In genomic region chrX:48695524-48695875, GRCh38 we compare ENCODE assay signal across 8 cellular contexts. TPM values are rescaled to one million over a fixed set of nuclear protein-coding genes. Genes with fewer than 3 reads are reported as not detected.
DNase-seq lines count a peak whose midpoint lies in the region; ATAC-seq and TF ChIP-seq lines count a peak whose summit lies in the region.

No MANE protein-coding gene starts in this region.

- H3K4me1 ChIP-seq in iPS-20b (ENCODE audit: insufficient read depth, low read length) (peaks cover 13% of the 10 kb centered on the region), subcutaneous abdominal adipose tissue (ENCODE audit: control insufficient read depth in 5 of 5, insufficient read depth in 5 of 5, low read length in 5 of 5) (peaks cover 3 to 20% (median 16%) of the 10 kb centered on the region in 5 donors)

- H3K9ac ChIP-seq in iPS-20b (ENCODE audit: low read depth, low read length) (no peak overlapping the region; the same call in 1 of the 2 replicates), subcutaneous abdominal adipose tissue (ENCODE audit: low read length in 5 of 5) (peak overlapping the region; percentile 53 to 84 (median 73))

- H3K36me3 ChIP-seq in iPS-20b (ENCODE audit: insufficient read depth, low read depth, low read length) (peaks cover 16% of the 10 kb centered on the region), subcutaneous abdominal adipose tissue (ENCODE audit: control insufficient read depth in 5 of 5, insufficient read depth in 5 of 5, low read length in 5 of 5) (peaks cover 0 to 15% (median 11%) of the 10 kb centered on the region in 5 donors)

- DNase-seq in T-helper 2 cell treated with Interferon-gamma antibody and Interleukin-4, amounts not matched to agents 5 μg/mL and 100 μg/mL, for 36 hours (ENCODE audit: low spot score), result no peak
- no peak for DNase-seq in T-helper 2 cell
- no peak for DNase-seq in WTC11 (ENCODE audit: low spot score)
- no peak for DNase-seq in NCI-H446 treated with DMSO at 0.1 percent for 48 hours (lab: John Stamatoyannopoulos, UW)
- DNase-seq in RPMI8226, result no peak

- H3K4me3 Mint-ChIP-seq in T-helper 2 cell treated with Interferon-gamma antibody and Interleukin-4, amounts not matched to agents 5 μg/mL and 100 μg/mL, for 36 hours, result peak overlapping the region; percentile 90
- peak overlapping the region; percentile 84 for H3K4me3 Mint-ChIP-seq in WTC11

- POLR2A ChIA-PET in WTC11 (lab: Charles Lee), result no interaction called here

- peaks cover 27% of the 10 kb centered on the region for H3K36me3 Mint-ChIP-seq in T-helper 2 cell treated with Interferon-gamma antibody and Interleukin-4, amounts not matched to agents 5 μg/mL and 100 μg/mL, for 36 hours (ENCODE audit: low read depth)
- H3K36me3 Mint-ChIP-seq in WTC11, result peaks cover 10% of the 10 kb centered on the region

- H3K4me1 Mint-ChIP-seq in T-helper 2 cell treated with Interferon-gamma antibody and Interleukin-4, amounts not matched to agents 5 μg/mL and 100 μg/mL, for 36 hours (ENCODE audit: low read depth), result peaks cover 20% of the 10 kb centered on the region
- H3K4me1 Mint-ChIP-seq in WTC11, result peaks cover 40% of the 10 kb centered on the region

- no peak for TF ChIP-seq CTCF in WTC11 (IDR thresholded peaks at IDR 0.05)

- CTCF ChIA-PET in WTC11 (lab: Charles Lee), result interaction anchor here (1.1 to 1.8 kb wide), 2 partner anchors 12 to 48 kb away, joined by 3 to 6 read pairs; partner anchors contain the start of gene WAS

- peak overlapping the region; percentile 87 for H3K4me3 ChIP-seq in iPS-20b (ENCODE audit: low read length)
- peak overlapping the region; percentile 57 to 78 (median 66) for H3K4me3 ChIP-seq in subcutaneous abdominal adipose tissue (ENCODE audit: low read depth in 1 of 5, low read length in 5 of 5)

- H3K27me3 ChIP-seq in iPS-20b (ENCODE audit: insufficient read depth, low read length) (peaks cover 7% of the 10 kb centered on the region; the same call in 1 of the 2 replicates), subcutaneous abdominal adipose tissue (ENCODE audit: control insufficient read depth in 5 of 5, insufficient read depth in 4 of 5, low read length in 5 of 5) (peaks cover 0 to 14% (median 8%) of the 10 kb centered on the region in 5 donors)

- H3K9me3 ChIP-seq in iPS-20b (ENCODE audit: insufficient read depth, low read depth, low read length), result no peaks in the 10 kb centered on the region
- no peaks in the 10 kb centered on the region for H3K9me3 ChIP-seq in subcutaneous abdominal adipose tissue (ENCODE audit: control insufficient read depth in 5 of 5, low read length in 5 of 5)

- ATAC-seq in WTC11 (no peak), HG03025 (IDR thresholded peaks at IDR 0.05; ENCODE audit: low FRiP score, unreplicated experiment) (no peak)

- H3K27me3 Mint-ChIP-seq in T-helper 2 cell treated with Interferon-gamma antibody and Interleukin-4, amounts not matched to agents 5 μg/mL and 100 μg/mL, for 36 hours (ENCODE audit: low read depth), result no peaks in the 10 kb centered on the region
- H3K27me3 Mint-ChIP-seq in WTC11 (ENCODE audit: low read depth), result no peaks in the 10 kb centered on the region; the same call in 1 of the 2 replicates

- H3K27ac ChIP-seq in iPS-20b (ENCODE audit: low read length) (no peak overlapping the region), subcutaneous abdominal adipose tissue (ENCODE audit: low read depth, low read length) (no peak overlapping the region)

- H3K27ac Mint-ChIP-seq in T-helper 2 cell treated with Interferon-gamma antibody and Interleukin-4, amounts not matched to agents 5 μg/mL and 100 μg/mL, for 36 hours, result peak overlapping the region; percentile 96
- H3K27ac Mint-ChIP-seq in WTC11, result peak overlapping the region; percentile 92

- H3K9me3 Mint-ChIP-seq in T-helper 2 cell treated with Interferon-gamma antibody and Interleukin-4, amounts not matched to agents 5 μg/mL and 100 μg/mL, for 36 hours, result no peaks in the 10 kb centered on the region
- no peaks in the 10 kb centered on the region for H3K9me3 Mint-ChIP-seq in WTC11

TF ChIP-seq in WTC11, 78 proteins besides CTCF, POLR2A, EP300 and RAD21:
- TF ChIP-seq NFE2L1 (CRISPR knock-in tag; IDR thresholded peaks at IDR 0.05) (no peak), ZNF423 (CRISPR knock-in tag; IDR thresholded peaks at IDR 0.05) (no peak), ZNF138 (CRISPR knock-in tag; conservative IDR thresholded peaks at IDR 0.05) (no peak), MLX (CRISPR knock-in tag; IDR thresholded peaks at IDR 0.05) (no peak), ERG (CRISPR knock-in tag; IDR thresholded peaks at IDR 0.05) (no peak), ESRRA (CRISPR knock-in tag; IDR thresholded peaks at IDR 0.05; ENCODE audit: borderline replicate concordance) (no peak), GRHL2 (CRISPR knock-in tag; IDR thresholded peaks at IDR 0.05; ENCODE audit: insufficient replicate concordance, severe bottlenecking) (no peak), ATF3 (CRISPR knock-in tag; conservative IDR thresholded peaks at IDR 0.05) (no peak), SP1 (CRISPR knock-in tag; conservative IDR thresholded peaks at IDR 0.05) (no peak), FOXP1 (CRISPR knock-in tag; IDR thresholded peaks at IDR 0.05; ENCODE audit: borderline replicate concordance) (no peak), JAZF1 (CRISPR knock-in tag; IDR thresholded peaks at IDR 0.05) (no peak), USF1 (CRISPR knock-in tag; IDR thresholded peaks at IDR 0.05) (no peak), IRF1 (CRISPR knock-in tag; IDR thresholded peaks at IDR 0.05) (no peak), ZMAT4 (CRISPR knock-in tag; IDR thresholded peaks at IDR 0.05) (no peak), MAX (CRISPR knock-in tag; IDR thresholded peaks at IDR 0.05) (no peak), ZNF232 (CRISPR knock-in tag; IDR thresholded peaks at IDR 0.05) (no peak)
TF ChIP-seq in WTC11: peak in this region for 0.

RNA-seq across cellular contexts. Expression of gene SUV39H1, which starts 1.0 kb away (rescaled TPM):
- total RNA-seq in WTC11 (2021), result 14.2 to 16.5 TPM (median 16.4 TPM) in 3 replicates

RNA-seq across cellular contexts. Expression of gene WAS, which starts 11.9 kb away (rescaled TPM):
- total RNA-seq in WTC11 (2021), result 0.79 to 1.6 TPM (median 0.96 TPM) in 3 replicates
